In genomic region chr1:15570861-15571260, GRCh38 we compare ENCODE assay signal across 15 cellular contexts. TPM values are rescaled to one million over a fixed set of nuclear protein-coding genes. Genes with fewer than 3 reads are reported as not detected.
DNase-seq lines count a peak whose midpoint lies in the region; ATAC-seq and TF ChIP-seq lines count a peak whose summit lies in the region.
"Had no signal": no experiment of that assay in that cellular context is flagged by ENCODE, and none has a peak within 500 bp of the region (broad histone marks: within the 10 kb centered on the region; RNA-seq: fewer than 3 reads in every experiment).

No MANE protein-coding gene starts in this region.

- no peak for DNase-seq in activated naive CD4-positive, alpha-beta T cell (lab: John Stamatoyannopoulos, UW)
- DNase-seq in memory B cell (ENCODE audit: low spot score in 2 of 2) (no peak), HK-2 (ENCODE audit: unreplicated experiment) (no peak), WTC11 (ENCODE audit: low spot score) (no peak)
- DNase-seq in CD8-positive, alpha-beta memory T cell: no peak
- DNase-seq: Caco-2, HFFc6, NCI-H146, NCI-H69 had no signal

- no peak overlapping the region for H3K9ac ChIP-seq in OCI-LY1 (ENCODE audit: low read length)

- H3K4me3 ChIP-seq in OCI-LY1 (ENCODE audit: low read depth, low read length, poor library complexity, severe bottlenecking): no peak overlapping the region
- no peak overlapping the region for H3K4me3 ChIP-seq in CD8-positive, alpha-beta memory T cell (ENCODE audit: low read length)

- H3K36me3 ChIP-seq in OCI-LY1 (ENCODE audit: insufficient read depth, low read length): peaks cover 46% of the 10 kb centered on the region
- peaks cover 24% of the 10 kb centered on the region for H3K36me3 ChIP-seq in CD8-positive, alpha-beta memory T cell (ENCODE audit: insufficient read depth, low read length)

- TF ChIP-seq CTCF in OCI-LY1 (IDR thresholded peaks at IDR 0.05; ENCODE audit: low read length): no peak
- no peak for TF ChIP-seq CTCF in WTC11 (IDR thresholded peaks at IDR 0.05)

- no peaks in the 10 kb centered on the region for H3K9me3 Mint-ChIP-seq in activated naive CD4-positive, alpha-beta T cell treated with anti-CD3 and anti-CD28 coated beads, Interleukin-2, amount 50 U/mL, for 24 hours
- H3K9me3 Mint-ChIP-seq in memory B cell: no peaks in the 10 kb centered on the region
- H3K9me3 Mint-ChIP-seq in stimulated activated memory B cell treated with anti-CD40 and anti-IgM and Interleukin-4, amounts not matched to agents 10 μg/mL and 1 μg/mL and 100 μg/mL, for 72 hours: no peaks in the 10 kb centered on the region
- H3K9me3 Mint-ChIP-seq in CD8-positive, alpha-beta memory T cell: no peaks in the 10 kb centered on the region
- no peaks in the 10 kb centered on the region for H3K9me3 Mint-ChIP-seq in WTC11
- H3K9me3 Mint-ChIP-seq: HFFc6 had no signal

- peaks cover 18% of the 10 kb centered on the region for H3K4me1 ChIP-seq in OCI-LY1 (ENCODE audit: insufficient read depth, low read length, severe bottlenecking)
- H3K4me1 ChIP-seq in CD8-positive, alpha-beta memory T cell (ENCODE audit: insufficient read depth, low read length): no peaks in the 10 kb centered on the region
- H3K4me1 ChIP-seq: Caco-2 had no signal

- H4K20me1 ChIP-seq in OCI-LY1 (ENCODE audit: insufficient read depth, low read length): no peaks in the 10 kb centered on the region

- peaks cover 14% of the 10 kb centered on the region for H3K36me3 Mint-ChIP-seq in activated naive CD4-positive, alpha-beta T cell treated with anti-CD3 and anti-CD28 coated beads, Interleukin-2, amount 50 U/mL, for 24 hours
- peaks cover 25% of the 10 kb centered on the region for H3K36me3 Mint-ChIP-seq in memory B cell
- peaks cover 49% of the 10 kb centered on the region for H3K36me3 Mint-ChIP-seq in stimulated activated memory B cell treated with anti-CD40 and anti-IgM and Interleukin-4, amounts not matched to agents 10 μg/mL and 1 μg/mL and 100 μg/mL, for 72 hours
- peaks cover 0 to 77% (median 26%) of the 10 kb centered on the region in 3 donors for H3K36me3 Mint-ChIP-seq in CD8-positive, alpha-beta memory T cell
- peaks cover 35% of the 10 kb centered on the region for H3K36me3 Mint-ChIP-seq in WTC11

- no peak overlapping the region for H3K4me3 Mint-ChIP-seq in activated naive CD4-positive, alpha-beta T cell treated with anti-CD3 and anti-CD28 coated beads, Interleukin-2, amount 50 U/mL, for 24 hours
- H3K4me3 Mint-ChIP-seq in memory B cell (no peak overlapping the region), WTC11 (no peak overlapping the region)
- no peak overlapping the region for H3K4me3 Mint-ChIP-seq in stimulated activated memory B cell treated with anti-CD40 and anti-IgM and Interleukin-4, amounts not matched to agents 10 μg/mL and 1 μg/mL and 100 μg/mL, for 72 hours
- no peak overlapping the region for H3K4me3 Mint-ChIP-seq in CD8-positive, alpha-beta memory T cell
- H3K4me3 Mint-ChIP-seq: HFFc6 had no signal

- no peak overlapping the region for H2AFZ ChIP-seq in OCI-LY1 (ENCODE audit: low read length)

- peak overlapping the region; percentile 59 for H3K27ac Mint-ChIP-seq in activated naive CD4-positive, alpha-beta T cell treated with anti-CD3 and anti-CD28 coated beads, Interleukin-2, amount 50 U/mL, for 24 hours
- H3K27ac Mint-ChIP-seq in memory B cell (peak overlapping the region; percentile 88), WTC11 (no peak overlapping the region)
- H3K27ac Mint-ChIP-seq in stimulated activated memory B cell treated with anti-CD40 and anti-IgM and Interleukin-4, amounts not matched to agents 10 μg/mL and 1 μg/mL and 100 μg/mL, for 72 hours: peak overlapping the region; percentile 80
- H3K27ac Mint-ChIP-seq in CD8-positive, alpha-beta memory T cell: peak overlapping the region in 3 of 8 donors; percentile 29 to 58 (median 31)
- H3K27ac Mint-ChIP-seq: HFFc6 had no signal

- peak overlapping the region; percentile 73 for H3K27ac ChIP-seq in OCI-LY1 (ENCODE audit: low read depth, low read length, poor library complexity, severe bottlenecking)
- H3K27ac ChIP-seq in CD8-positive, alpha-beta memory T cell (ENCODE audit: low read depth, low read length): no peak overlapping the region
- H3K27ac ChIP-seq: C4-2B had no signal

- POLR2A ChIA-PET in CD8-positive, alpha-beta memory T cell (lab: Charles Lee): no interaction called here
- POLR2A ChIA-PET in WTC11 (lab: Charles Lee): no interaction called here

- H3K9me2 ChIP-seq in OCI-LY1 (ENCODE audit: low read depth, low read length): no peaks in the 10 kb centered on the region

- H3K27me3 ChIP-seq in OCI-LY1 (ENCODE audit: insufficient read depth, low read length): no peaks in the 10 kb centered on the region
- H3K27me3 ChIP-seq in CD8-positive, alpha-beta memory T cell (ENCODE audit: insufficient read depth, low read length, poor library complexity, severe bottlenecking): no peaks in the 10 kb centered on the region

- H3K9me3 ChIP-seq in OCI-LY1 (ENCODE audit: low read length): no peaks in the 10 kb centered on the region
- no peaks in the 10 kb centered on the region for H3K9me3 ChIP-seq in CD8-positive, alpha-beta memory T cell (ENCODE audit: low read length)
- H3K9me3 ChIP-seq: Caco-2 had no signal

- no peak overlapping the region for H3K4me2 ChIP-seq in OCI-LY1 (ENCODE audit: low read length)

- ATAC-seq in memory B cell (ENCODE audit: low read depth) (no peak), WTC11 (no peak)
- no peak for ATAC-seq in stimulated activated memory B cell treated with anti-CD40 and anti-IgM and Interleukin-4, amounts not matched to agents 10 μg/mL and 1 μg/mL and 100 μg/mL, for 72 hours

- no peaks in the 10 kb centered on the region for H3K27me3 Mint-ChIP-seq in activated naive CD4-positive, alpha-beta T cell treated with anti-CD3 and anti-CD28 coated beads, Interleukin-2, amount 50 U/mL, for 24 hours
- H3K27me3 Mint-ChIP-seq in memory B cell (no peaks in the 10 kb centered on the region), WTC11 (ENCODE audit: low read depth) (no peaks in the 10 kb centered on the region)
- H3K27me3 Mint-ChIP-seq in stimulated activated memory B cell treated with anti-CD40 and anti-IgM and Interleukin-4, amounts not matched to agents 10 μg/mL and 1 μg/mL and 100 μg/mL, for 72 hours: no peaks in the 10 kb centered on the region
- no peaks in the 10 kb centered on the region for H3K27me3 Mint-ChIP-seq in CD8-positive, alpha-beta memory T cell

- H3K79me2 ChIP-seq in OCI-LY1 (ENCODE audit: insufficient read depth, low read length): no peaks in the 10 kb centered on the region

- H3F3A ChIP-seq in OCI-LY1 (ENCODE audit: insufficient read depth, low read length): peaks cover 9% of the 10 kb centered on the region; the same call in 1 of the 2 replicates

- CTCF ChIA-PET in CD8-positive, alpha-beta memory T cell (lab: Charles Lee): no interaction called here
- CTCF ChIA-PET in WTC11 (lab: Charles Lee): no interaction called here

- peaks cover 10% of the 10 kb centered on the region for H3K4me1 Mint-ChIP-seq in activated naive CD4-positive, alpha-beta T cell treated with anti-CD3 and anti-CD28 coated beads, Interleukin-2, amount 50 U/mL, for 24 hours
- H3K4me1 Mint-ChIP-seq in memory B cell (peaks cover 17% of the 10 kb centered on the region), WTC11 (no peaks in the 10 kb centered on the region)
- H3K4me1 Mint-ChIP-seq in stimulated activated memory B cell treated with anti-CD40 and anti-IgM and Interleukin-4, amounts not matched to agents 10 μg/mL and 1 μg/mL and 100 μg/mL, for 72 hours: peaks cover 24% of the 10 kb centered on the region
- H3K4me1 Mint-ChIP-seq in CD8-positive, alpha-beta memory T cell: no peaks in the 10 kb centered on the region

TF ChIP-seq in WTC11, 78 proteins besides CTCF, POLR2A, EP300 and RAD21:
- no peak for TF ChIP-seq ELF4 (CRISPR knock-in tag; IDR thresholded peaks at IDR 0.05; ENCODE audit: low read depth)
- TF ChIP-seq ETV6 (CRISPR knock-in tag; IDR thresholded peaks at IDR 0.05): no peak
- TF ChIP-seq E2F4 (CRISPR knock-in tag; IDR thresholded peaks at IDR 0.05; ENCODE audit: borderline replicate concordance, low read depth): no peak

RNA-seq across cellular contexts. Expression of gene AGMAT, which starts 14.0 kb away (rescaled TPM):
- total RNA-seq in CD8-positive, alpha-beta memory T cell: 10 to 100 TPM; 18.5 to 19.7 TPM
- 6.2 TPM for polyA plus RNA-seq in CD8-positive, alpha-beta memory T cell
- 4.9 to 5.6 TPM (median 5.5 TPM) in 3 replicates for total RNA-seq in WTC11 (2021)
- total RNA-seq: A172, SK-MEL-5 had no signal

RNA-seq across cellular contexts. Expression of gene DNAJC16, which starts 44.2 kb away (rescaled TPM):
- 10 to 100 TPM; 19.4 to 22.0 TPM for total RNA-seq in CD8-positive, alpha-beta memory T cell
- polyA plus RNA-seq in CD8-positive, alpha-beta memory T cell: 9.1 TPM
- 16.4 to 20.4 TPM (median 17.5 TPM) in 3 replicates for total RNA-seq in WTC11 (2021)

RNA-seq across cellular contexts. Expression of gene DDI2, which starts 46.4 kb away (rescaled TPM):
- total RNA-seq in CD8-positive, alpha-beta memory T cell: 10 to 100 TPM; 47.8 to 50.4 TPM
- polyA plus RNA-seq in CD8-positive, alpha-beta memory T cell: 6.1 TPM
- 33.8 to 34.2 TPM (median 33.8 TPM) in 3 replicates for total RNA-seq in WTC11 (2021)

RNA-seq across cellular contexts. Expression of gene CASP9, which starts 46.8 kb away (rescaled TPM):
- 1 to 10 TPM; 9.2 to 9.6 TPM for total RNA-seq in CD8-positive, alpha-beta memory T cell
- 9.8 TPM for polyA plus RNA-seq in CD8-positive, alpha-beta memory T cell
- total RNA-seq in WTC11 (2021): 13.5 to 18.6 TPM (median 16.6 TPM) in 3 replicates
